In the genomic region with DNA sequence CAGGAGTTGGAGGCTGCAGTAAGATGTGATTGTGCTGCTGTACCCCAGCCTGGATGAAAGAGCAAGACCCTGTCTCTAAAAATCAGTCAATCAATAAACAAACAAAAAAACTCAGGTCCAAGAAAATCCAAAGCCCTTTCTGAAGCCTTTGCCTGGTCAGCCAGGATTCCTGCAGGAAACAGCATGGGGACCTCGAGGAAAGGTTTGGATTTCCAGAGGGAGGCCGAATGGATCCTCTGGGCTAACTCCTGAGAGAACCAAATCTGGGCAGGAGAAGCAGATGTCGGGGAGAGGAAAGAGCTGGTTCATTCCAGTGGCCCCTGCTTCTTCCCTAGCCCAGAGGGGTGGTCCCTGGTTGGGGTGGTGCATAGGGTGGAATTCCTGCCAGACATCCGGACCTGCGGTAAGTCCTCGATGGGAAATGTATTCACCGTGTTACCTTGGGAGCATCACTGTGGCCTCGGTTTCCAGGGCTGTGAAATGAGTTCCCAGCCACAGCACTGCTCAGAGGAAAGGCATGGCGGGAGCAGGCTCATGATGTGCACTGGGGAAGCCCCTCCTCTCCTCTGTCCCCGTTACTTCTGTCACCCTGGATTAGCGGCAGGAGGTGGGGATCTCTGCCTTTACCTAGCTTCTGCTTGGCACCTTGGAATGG, we compare ENCODE assay signal across 15 cellular contexts.
A peak's percentile ranks its signal among the peaks of the same experiment; 100 is the strongest.
DNase-seq lines count a peak whose midpoint lies in the region; ATAC-seq and TF ChIP-seq lines count a peak whose summit lies in the region.
"Had no signal": no experiment of that assay in that cellular context is flagged by ENCODE, and none has a peak within 500 bp of the region (broad histone marks: within the 10 kb centered on the region; RNA-seq: fewer than 3 reads in every experiment).

No MANE protein-coding gene starts in this region.

- H3K4me1 ChIP-seq in colonic mucosa (no peaks in the 10 kb centered on the region), esophagus muscularis mucosa (no peaks in the 10 kb centered on the region), vagina (no peaks in the 10 kb centered on the region), smooth muscle cell (ENCODE audit: low read depth) (no peaks in the 10 kb centered on the region)
- H3K4me1 ChIP-seq: BE2C, Caco-2 had no signal

- H3K4me1 Mint-ChIP-seq in osteocyte (ENCODE audit: unreplicated experiment): no peaks in the 10 kb centered on the region
- no peaks in the 10 kb centered on the region for H3K4me1 Mint-ChIP-seq in activated naive CD4-positive, alpha-beta T cell treated with anti-CD3 and anti-CD28 coated beads, Interleukin-2, amount 10 ng/mL, durations not matched to agents 7 days and 5 days
- no peaks in the 10 kb centered on the region for H3K4me1 Mint-ChIP-seq in activated T-helper 17 cell treated with anti-CD3 and anti-CD28 coated beads, Interleukin-2, amount 50 U/mL, for 72 hours

- H3K9me3 Mint-ChIP-seq in osteocyte (ENCODE audit: unreplicated experiment): no peaks in the 10 kb centered on the region
- H3K9me3 Mint-ChIP-seq in activated naive CD4-positive, alpha-beta T cell treated with anti-CD3 and anti-CD28 coated beads, Interleukin-2, amount 10 ng/mL, durations not matched to agents 7 days and 5 days: no peaks in the 10 kb centered on the region
- no peaks in the 10 kb centered on the region for H3K9me3 Mint-ChIP-seq in activated T-helper 17 cell treated with anti-CD3 and anti-CD28 coated beads, Interleukin-2, amount 50 U/mL, for 72 hours
- H3K9me3 Mint-ChIP-seq: CD4-positive, alpha-beta T cell; H9 had no signal

- H3K9me3 ChIP-seq in colonic mucosa: no peaks in the 10 kb centered on the region
- H3K9me3 ChIP-seq in esophagus muscularis mucosa: no peaks in the 10 kb centered on the region
- no peaks in the 10 kb centered on the region for H3K9me3 ChIP-seq in vagina
- H3K9me3 ChIP-seq in smooth muscle cell (replicated peaks; ENCODE audit: low read depth): no peaks in the 10 kb centered on the region
- H3K9me3 ChIP-seq: BE2C, Caco-2 had no signal

- no peak for TF ChIP-seq POLR2A in esophagus muscularis mucosa (IDR thresholded peaks at IDR 0.05; ENCODE audit: low read depth)
- no peak for TF ChIP-seq POLR2A in vagina (IDR thresholded peaks at IDR 0.05)

- H4K20me1 ChIP-seq in smooth muscle cell (ENCODE audit: low read depth): no peaks in the 10 kb centered on the region

- 89% methylated on average over 11 of the region's 11 CpGs for WGBS in esophagus muscularis mucosa
- 90% methylated on average over 11 of the region's 11 CpGs for WGBS in smooth muscle cell (ENCODE audit: low lambda C conversion rate)

- no peak for ATAC-seq in activated T-helper 17 cell treated with anti-CD3 and anti-CD28 coated beads, Interleukin-2, amount 50 U/mL, for 72 hours (replicated peaks)

- H3K27ac ChIP-seq in colonic mucosa (no peak overlapping the region), esophagus muscularis mucosa (replicated peaks in 1 of 4) (no peak overlapping the region), vagina (no peak overlapping the region), smooth muscle cell (ENCODE audit: low read depth) (no peak overlapping the region)

- no peak overlapping the region for H3K4me3 ChIP-seq in colonic mucosa
- no peak overlapping the region for H3K4me3 ChIP-seq in esophagus muscularis mucosa
- no peak overlapping the region for H3K4me3 ChIP-seq in vagina
- H3K4me3 ChIP-seq in smooth muscle cell: no peak overlapping the region

- peaks cover 5% of the 10 kb centered on the region for H3K27me3 Mint-ChIP-seq in osteocyte (ENCODE audit: unreplicated experiment)
- H3K27me3 Mint-ChIP-seq in activated naive CD4-positive, alpha-beta T cell treated with anti-CD3 and anti-CD28 coated beads, Interleukin-2, amount 10 ng/mL, durations not matched to agents 7 days and 5 days: peaks cover 10% of the 10 kb centered on the region
- H3K27me3 Mint-ChIP-seq in activated T-helper 17 cell treated with anti-CD3 and anti-CD28 coated beads, Interleukin-2, amount 50 U/mL, for 72 hours: no peaks in the 10 kb centered on the region
- H3K27me3 Mint-ChIP-seq: CD4-positive, alpha-beta T cell had no signal

- H3K79me2 ChIP-seq in smooth muscle cell (ENCODE audit: low read depth): no peaks in the 10 kb centered on the region

- H3K27me3 ChIP-seq in colonic mucosa (no peaks in the 10 kb centered on the region), esophagus muscularis mucosa (peaks cover 0 to 5% (median 0%) of the 10 kb centered on the region in 4 donors), vagina (no peaks in the 10 kb centered on the region), smooth muscle cell (ENCODE audit: low read depth) (no peaks in the 10 kb centered on the region)

- CTCF ChIA-PET in activated naive CD4-positive, alpha-beta T cell treated with anti-CD3 and anti-CD28 coated beads, Interleukin-2, amount 10 ng/mL, durations not matched to agents 7 days and 5 days (lab: Charles Lee): no interaction called here

- no peaks in the 10 kb centered on the region for H3K36me3 Mint-ChIP-seq in osteocyte (ENCODE audit: unreplicated experiment)
- H3K36me3 Mint-ChIP-seq in activated naive CD4-positive, alpha-beta T cell treated with anti-CD3 and anti-CD28 coated beads, Interleukin-2, amount 10 ng/mL, durations not matched to agents 7 days and 5 days: no peaks in the 10 kb centered on the region
- H3K36me3 Mint-ChIP-seq in activated T-helper 17 cell treated with anti-CD3 and anti-CD28 coated beads, Interleukin-2, amount 50 U/mL, for 72 hours (ENCODE audit: low read depth): no peaks in the 10 kb centered on the region

- H3K9ac ChIP-seq in colonic mucosa (ENCODE audit: low read depth in 2 of 2, low read length in 2 of 2): no peak overlapping the region
- H3K9ac ChIP-seq in smooth muscle cell (ENCODE audit: low read depth): no peak overlapping the region

- TF ChIP-seq CTCF in colonic mucosa (IDR thresholded peaks at IDR 0.05): no peak
- no peak for TF ChIP-seq CTCF in esophagus muscularis mucosa (IDR thresholded peaks at IDR 0.05)
- no peak for TF ChIP-seq CTCF in osteocyte (IDR thresholded peaks at IDR 0.05)
- TF ChIP-seq CTCF in vagina (IDR thresholded peaks at IDR 0.05): no peak
- TF ChIP-seq CTCF in smooth muscle cell (IDR thresholded peaks at IDR 0.05; ENCODE audit: borderline replicate concordance, insufficient read depth, poor library complexity, severe bottlenecking): no peak

- H2AFZ ChIP-seq in smooth muscle cell (ENCODE audit: low read depth): no peak overlapping the region

- H3F3A ChIP-seq in smooth muscle cell (ENCODE audit: low read depth): no peaks in the 10 kb centered on the region

- no peaks in the 10 kb centered on the region for H3K36me3 ChIP-seq in colonic mucosa
- H3K36me3 ChIP-seq in esophagus muscularis mucosa: no peaks in the 10 kb centered on the region
- no peaks in the 10 kb centered on the region for H3K36me3 ChIP-seq in vagina
- no peaks in the 10 kb centered on the region for H3K36me3 ChIP-seq in smooth muscle cell (ENCODE audit: low read depth)
- H3K36me3 ChIP-seq: BE2C had no signal

- intact Hi-C loops in colonic mucosa (cut with DNase I): no loop called here
- intact Hi-C loops in esophagus muscularis mucosa (cut with DNase I): no loop called here
- intact Hi-C loops in vagina (cut with DNase I): no loop called here

- TF ChIP-seq EP300 in esophagus muscularis mucosa (IDR thresholded peaks at IDR 0.05): no peak

- DNase-seq in colonic mucosa: peak; percentile 4
- peak; percentile 72 for DNase-seq in esophagus muscularis mucosa (ENCODE audit: extremely low spot score)
- peak; percentile 68 for DNase-seq in osteocyte (ENCODE audit: extremely low spot score, unreplicated experiment)
- peak; percentile 64 to 81 for DNase-seq in vagina (ENCODE audit: extremely low spot score in 2 of 2)
- no peak for DNase-seq in activated naive CD4-positive, alpha-beta T cell treated with anti-CD3 and anti-CD28 coated beads, Interleukin-2, amount 10 ng/mL, durations not matched to agents 7 days and 5 days
- DNase-seq in smooth muscle cell (lab: John Stamatoyannopoulos, UW; ENCODE audit: unreplicated experiment): no peak
- DNase-seq: ACHN; BE2C; C1 segment of cervical spinal cord; Caco-2; CD4-positive, alpha-beta T cell; DMS79; GDM1; H9 had no signal

- no peak overlapping the region for H3K4me2 ChIP-seq in smooth muscle cell

- no peak overlapping the region for H3K27ac Mint-ChIP-seq in osteocyte (ENCODE audit: unreplicated experiment)
- no peak overlapping the region for H3K27ac Mint-ChIP-seq in activated naive CD4-positive, alpha-beta T cell treated with anti-CD3 and anti-CD28 coated beads, Interleukin-2, amount 10 ng/mL, durations not matched to agents 7 days and 5 days
- no peak overlapping the region for H3K27ac Mint-ChIP-seq in activated T-helper 17 cell treated with anti-CD3 and anti-CD28 coated beads, Interleukin-2, amount 50 U/mL, for 72 hours
- H3K27ac Mint-ChIP-seq: CD4-positive, alpha-beta T cell had no signal

- H3K4me3 Mint-ChIP-seq in osteocyte (ENCODE audit: unreplicated experiment): no peak overlapping the region
- no peak overlapping the region for H3K4me3 Mint-ChIP-seq in activated naive CD4-positive, alpha-beta T cell treated with anti-CD3 and anti-CD28 coated beads, Interleukin-2, amount 10 ng/mL, durations not matched to agents 7 days and 5 days
- H3K4me3 Mint-ChIP-seq in activated T-helper 17 cell treated with anti-CD3 and anti-CD28 coated beads, Interleukin-2, amount 50 U/mL, for 72 hours: no peak overlapping the region
- H3K4me3 Mint-ChIP-seq: CD4-positive, alpha-beta T cell; H9 had no signal

Comparison
In these comparisons a context has a peak if more than half of its experiments do, and no peak if none do; other contexts are left out.
1. DNase-seq: peak in colonic mucosa (single experiment), esophagus muscularis mucosa (single experiment), osteocyte (single experiment) and vagina (2 of 2); none in activated naive CD4-positive, alpha-beta T cell treated with anti-CD3 and anti-CD28 coated beads, Interleukin-2, amount 10 ng/mL, durations not matched to agents 7 days and 5 days (single experiment) and smooth muscle cell (single experiment).